ENCODE assay signal across 15 cellular contexts in genomic region chr1:85357817-85358216, GRCh38.
A peak's percentile ranks its signal among the peaks of the same experiment; 100 is the strongest.
DNase-seq lines count a peak whose midpoint lies in the region; ATAC-seq, FAIRE-seq and TF ChIP-seq lines count a peak whose summit lies in the region.
"Had no signal": no experiment of that assay in that cellular context is flagged by ENCODE, and none has a peak within 500 bp of the region (broad histone marks: within the 10 kb centered on the region; RNA-seq: fewer than 3 reads in every experiment).

No MANE protein-coding gene starts in this region.

- no peaks in the 10 kb centered on the region for H3K9me3 Mint-ChIP-seq in chondrocyte (ENCODE audit: low read depth)
- H3K9me3 Mint-ChIP-seq: CD4-positive, alpha-beta memory T cell; H9; IgD-negative memory B cell had no signal

- peaks cover 3% of the 10 kb centered on the region for H3K36me3 Mint-ChIP-seq in chondrocyte (ENCODE audit: low read depth)
- H3K36me3 Mint-ChIP-seq: CD4-positive, alpha-beta memory T cell had no signal

- WGBS in HepG2 (ENCODE audit: low lambda C conversion rate), result 100% methylated on average over 2 of the region's 2 CpGs
- 96% methylated on average over 2 of the region's 2 CpGs for WGBS in right lobe of liver (ENCODE audit: insufficient coverage, low coverage, low lambda C conversion rate, missing lambda C conversion rate)
- 98 to 99% methylated on average over 2 of the region's 2 CpGs for WGBS in tibial nerve, 2 donors

- TF ChIP-seq RAD21 in HepG2 (CRISPR knock-in tag; IDR thresholded peaks at IDR 0.05), result no peak

- H3K4me1 ChIP-seq in HepG2 (ENCODE audit: insufficient read depth, low read length), result peaks cover 15% of the 10 kb centered on the region; the same call in 1 of the 2 replicates
- H3K4me1 ChIP-seq in right lobe of liver, result peaks cover 0 to 28% (median 0%) of the 10 kb centered on the region in 4 donors
- H3K4me1 ChIP-seq in tibial nerve, result peaks cover 0 to 24% (median 9%) of the 10 kb centered on the region in 4 donors
- H3K4me1 ChIP-seq in right atrium auricular region, result peaks cover 0 to 16% of the 10 kb centered on the region in 2 donors
- H3K4me1 ChIP-seq: BE2C had no signal

- POLR2A ChIA-PET in HepG2 (lab: Yijun Ruan, JAX), result no interaction called here

- no peak for ATAC-seq in HepG2
- no peak for ATAC-seq in right lobe of liver

- in situ Hi-C loops in HepG2 (cut with HindIII; ENCODE audit: extremely low pct_ligation_motif_present, low pct_unique_long_range_greater_than_20kb), result no loop called here

- no TSS peak for BruUV-seq in HepG2 (replicated peaks; lab: Mats Ljungman, UMichigan)

- no peak for FAIRE-seq in HepG2 (lab: Jason Lieb, UNC)
- FAIRE-seq: A204.1, GM18507 had no signal

- H3K4me3 ChIP-seq in HepG2 (replicated peaks in 1 of 3; ENCODE audit: insufficient read depth in 1 of 3, low read depth in 2 of 3, low read length in 3 of 3) (no peak overlapping the region), right lobe of liver (no peak overlapping the region), tibial nerve (no peak overlapping the region), right atrium auricular region (no peak overlapping the region)

- no peak overlapping the region for H2AFZ ChIP-seq in HepG2 (ENCODE audit: low read length)

- H3K9me3 ChIP-seq in HepG2 (ENCODE audit: low read length), result no peaks in the 10 kb centered on the region
- H3K9me3 ChIP-seq in right lobe of liver, result no peaks in the 10 kb centered on the region
- no peaks in the 10 kb centered on the region for H3K9me3 ChIP-seq in tibial nerve
- H3K9me3 ChIP-seq in right atrium auricular region, result no peaks in the 10 kb centered on the region
- H3K9me3 ChIP-seq: BE2C had no signal

- H3K9ac ChIP-seq in HepG2 (ENCODE audit: insufficient read depth, low read depth, low read length), result no peak overlapping the region

- TF ChIP-seq CTCF in HepG2 (CRISPR knock-in tag; IDR thresholded peaks at IDR 0.05) (no peak), right lobe of liver (IDR thresholded peaks at IDR 0.05) (no peak), chondrocyte (IDR thresholded peaks at IDR 0.05) (no peak), tibial nerve (IDR thresholded peaks at IDR 0.05) (no peak), right atrium auricular region (IDR thresholded peaks at IDR 0.05) (no peak)

- H3K27ac Mint-ChIP-seq in chondrocyte (ENCODE audit: unreplicated experiment), result peak overlapping the region; percentile 13
- H3K27ac Mint-ChIP-seq: CD4-positive, alpha-beta memory T cell; IgD-negative memory B cell had no signal

- no peak overlapping the region for H3K27ac ChIP-seq in HepG2 (ENCODE audit: extremely low read length, insufficient read depth, low read length)
- no peak overlapping the region for H3K27ac ChIP-seq in right lobe of liver
- no peak overlapping the region for H3K27ac ChIP-seq in tibial nerve
- no peak overlapping the region for H3K27ac ChIP-seq in right atrium auricular region
- H3K27ac ChIP-seq: C4-2B had no signal

- H3K36me3 ChIP-seq in HepG2 (replicated peaks in 1 of 2; ENCODE audit: control insufficient read depth in 1 of 2, insufficient read depth in 2 of 2, low read length in 2 of 2), result peaks cover 4 to 6% of the 10 kb centered on the region in 2 experiments; a peak in 1 of 5 replicates
- no peaks in the 10 kb centered on the region for H3K36me3 ChIP-seq in right lobe of liver
- H3K36me3 ChIP-seq in tibial nerve, result no peaks in the 10 kb centered on the region
- no peaks in the 10 kb centered on the region for H3K36me3 ChIP-seq in right atrium auricular region
- H3K36me3 ChIP-seq: BE2C had no signal

- DNase-seq in HepG2 (ENCODE audit: low spot score) (no peak), right lobe of liver (no peak), NCI-H524 (lab: John Stamatoyannopoulos, UW) (peak; percentile 13 to 74), chondrocyte (ENCODE audit: low spot score) (no peak), tibial nerve (ENCODE audit: low spot score in 2 of 2) (no peak), right atrium auricular region (ENCODE audit: low spot score) (no peak), retina (no peak)
- DNase-seq: BE2C; CD4-positive, alpha-beta memory T cell; DMS53; H9 had no signal

- no peak overlapping the region for H3K4me2 ChIP-seq in HepG2 (ENCODE audit: low read depth, low read length)

- TF ChIP-seq POLR2A in HepG2 (IDR thresholded peaks at IDR 0.05; ENCODE audit: insufficient read depth in 1 of 2, low read depth in 2 of 2, low read length in 2 of 2) (no peak), right lobe of liver (IDR thresholded peaks at IDR 0.05) (no peak), tibial nerve (IDR thresholded peaks at IDR 0.05) (no peak)

- H3K27me3 ChIP-seq in HepG2 (ENCODE audit: control insufficient read depth in 1 of 2, insufficient read depth in 2 of 2, low read length in 2 of 2) (no peaks in the 10 kb centered on the region), right lobe of liver (no peaks in the 10 kb centered on the region), tibial nerve (no peaks in the 10 kb centered on the region), right atrium auricular region (no peaks in the 10 kb centered on the region)
- H3K27me3 ChIP-seq: BE2C had no signal

- H3K4me1 Mint-ChIP-seq in chondrocyte (ENCODE audit: low read depth), result peaks cover 83% of the 10 kb centered on the region
- H3K4me1 Mint-ChIP-seq: CD4-positive, alpha-beta memory T cell; IgD-negative memory B cell had no signal

- CTCF ChIA-PET in HepG2 (lab: Yijun Ruan, JAX; ENCODE audit: low intra/inter-chr PET ratio, low total read pairs), result no interaction called here

- no peaks in the 10 kb centered on the region for H3K27me3 Mint-ChIP-seq in chondrocyte (ENCODE audit: low read depth)
- H3K27me3 Mint-ChIP-seq: IgD-negative memory B cell had no signal

- no peak for TF ChIP-seq EP300 in HepG2 (IDR thresholded peaks at IDR 0.05; ENCODE audit: low read depth in 2 of 2, low read length in 2 of 2)
- TF ChIP-seq EP300 in HepG2 (CRISPR knock-in tag; IDR thresholded peaks at IDR 0.05; ENCODE audit: borderline replicate concordance), result no peak
- no peak for TF ChIP-seq EP300 in tibial nerve (IDR thresholded peaks at IDR 0.05)

- no peak overlapping the region for H3K4me3 Mint-ChIP-seq in chondrocyte (ENCODE audit: unreplicated experiment)
- H3K4me3 Mint-ChIP-seq: CD4-positive, alpha-beta memory T cell; H9; IgD-negative memory B cell had no signal

- intact Hi-C loops in HepG2 (cut with micrococcal nuclease; ENCODE audit: unreplicated experiment) (no loop called here), right lobe of liver (cut with DNase I) (no loop called here)

- H4K20me1 ChIP-seq in HepG2 (ENCODE audit: insufficient read depth, low read length), result no peaks in the 10 kb centered on the region

- H3K79me2 ChIP-seq in HepG2 (ENCODE audit: insufficient read depth, low read length), result peaks cover 16% of the 10 kb centered on the region

TF ChIP-seq in HepG2, 621 proteins besides CTCF, POLR2A, EP300 and RAD21:
- TF ChIP-seq LCORL (IDR thresholded peaks at IDR 0.05) (0 out of 2 replicates have a peak, but pooled peaks have one; percentile 12), LCORL (CRISPR knock-in tag; IDR thresholded peaks at IDR 0.05) (no peak), PITX1 (CRISPR knock-in tag; IDR thresholded peaks at IDR 0.05) (no peak)

Comparison
In these comparisons a context has a peak if more than half of its experiments do, and no peak if none do; other contexts are left out.
1. DNase-seq: peak in NCI-H524 (2 of 2); none in HepG2 (single experiment), right lobe of liver (0 of 3), chondrocyte (single experiment), tibial nerve (0 of 2), right atrium auricular region (single experiment) and retina (single experiment).